In genomic region chr16:12089492-12090161, GRCh38 we compare ENCODE assay signal across 9 cellular contexts.
DNase-seq lines count a peak whose midpoint lies in the region; ATAC-seq and TF ChIP-seq lines count a peak whose summit lies in the region.
"Had no signal": no experiment of that assay in that cellular context is flagged by ENCODE, and none has a peak within 500 bp of the region (broad histone marks: within the 10 kb centered on the region; RNA-seq: fewer than 3 reads in every experiment).

No MANE protein-coding gene starts in this region.

- no peak overlapping the region for H2BK120ac ChIP-seq in trophoblast cell (ENCODE audit: insufficient read depth, low read length, poor library complexity)

- H2AFZ ChIP-seq in trophoblast cell (ENCODE audit: insufficient read depth, low read length, poor library complexity): no peak overlapping the region

- no peak overlapping the region for H2BK12ac ChIP-seq in trophoblast cell (ENCODE audit: low read length)

- no peaks in the 10 kb centered on the region for H3K79me2 ChIP-seq in trophoblast cell (ENCODE audit: control insufficient read depth, insufficient read depth, low read length, poor library complexity)

- no peak overlapping the region for H3K4ac ChIP-seq in trophoblast cell (ENCODE audit: low read depth, low read length)

- no peaks in the 10 kb centered on the region for H3K27me3 ChIP-seq in trophoblast cell (ENCODE audit: insufficient read depth, low read length)
- H3K27me3 ChIP-seq: SJSA1 had no signal

- no peak overlapping the region for H2AK5ac ChIP-seq in trophoblast cell (ENCODE audit: low read length)

- H3K27ac Mint-ChIP-seq in activated T-cell treated with anti-CD3 and anti-CD28 coated beads, Interleukin-2, amount 50 U/mL, for 72 hours: peak overlapping the region; percentile 52
- H3K27ac Mint-ChIP-seq in glutamatergic neuron (ENCODE audit: unreplicated experiment): no peak overlapping the region

- H3K27ac ChIP-seq in trophoblast cell (ENCODE audit: low read depth, low read length): no peak overlapping the region
- H3K27ac ChIP-seq: SJSA1 had no signal

- H2BK5ac ChIP-seq in trophoblast cell (ENCODE audit: low read depth, low read length, poor library complexity): no peak overlapping the region

- H3K36me3 Mint-ChIP-seq in activated T-cell treated with anti-CD3 and anti-CD28 coated beads, Interleukin-2, amount 50 U/mL, for 72 hours (ENCODE audit: insufficient read depth in 2 of 2): no peaks in the 10 kb centered on the region
- H3K36me3 Mint-ChIP-seq in glutamatergic neuron (ENCODE audit: unreplicated experiment): no peaks in the 10 kb centered on the region

- DNase-seq in HT1080 (ENCODE audit: low read depth): peak; percentile 51
- DNase-seq in activated T-cell treated with anti-CD3 and anti-CD28 coated beads, Interleukin-2, amount 50 U/mL, for 72 hours: peak; percentile 49 to 66
- peak; percentile 28 for DNase-seq in glutamatergic neuron
- DNase-seq in trophoblast cell: no peak
- no peak for DNase-seq in NCI-H1417 (lab: John Stamatoyannopoulos, UW)

- no peaks in the 10 kb centered on the region for H3K36me3 ChIP-seq in trophoblast cell (ENCODE audit: control insufficient read depth in 1 of 2, insufficient read depth in 2 of 2, low read length in 2 of 2)
- H3K36me3 ChIP-seq: SJSA1 had no signal

- no peak overlapping the region for H3K18ac ChIP-seq in trophoblast cell (ENCODE audit: low read length)

- no peak overlapping the region for H4K91ac ChIP-seq in trophoblast cell (ENCODE audit: low read depth, low read length)

- H3K4me3 ChIP-seq in trophoblast cell (ENCODE audit: low read depth, low read length): peak overlapping the region; percentile 18
- H3K4me3 ChIP-seq: SJSA1 had no signal

- no peaks in the 10 kb centered on the region for H3K9me3 ChIP-seq in trophoblast cell (ENCODE audit: insufficient read depth, low read depth, low read length)
- H3K9me3 ChIP-seq: SJSA1 had no signal

- no peak overlapping the region for H4K12ac ChIP-seq in trophoblast cell (ENCODE audit: low read depth, low read length)

- H3K9me3 Mint-ChIP-seq in activated T-cell treated with anti-CD3 and anti-CD28 coated beads, Interleukin-2, amount 50 U/mL, for 72 hours: no peaks in the 10 kb centered on the region
- no peaks in the 10 kb centered on the region for H3K9me3 Mint-ChIP-seq in glutamatergic neuron (ENCODE audit: unreplicated experiment)

- no CpG with 5 or more reads among the region's 24 CpGs for WGBS in trophoblast cell (ENCODE audit: extremely low coverage, insufficient coverage, insufficient read length)

- peaks cover 10 to 13% of the 10 kb centered on the region in 2 experiments for H3K4me1 ChIP-seq in trophoblast cell (ENCODE audit: control insufficient read depth in 1 of 2, insufficient read depth in 2 of 2, low read length in 2 of 2)

- no peak overlapping the region for H3K9ac ChIP-seq in trophoblast cell (ENCODE audit: low read length)

- peak; percentile 72 for ATAC-seq in GM18907 (IDR thresholded peaks at IDR 0.05; ENCODE audit: unreplicated experiment)
- ATAC-seq in activated T-cell treated with anti-CD3 and anti-CD28 coated beads, Interleukin-2, amount 50 U/mL, for 72 hours (replicated peaks in 1 of 2): peak; percentile 91 to 96
- no peak for ATAC-seq in GM19324 (IDR thresholded peaks at IDR 0.05; ENCODE audit: low FRiP score, unreplicated experiment)
- no peak for ATAC-seq in HG03520 (IDR thresholded peaks at IDR 0.05; ENCODE audit: unreplicated experiment)

- peak overlapping the region; percentile 80 to 85 for H3K4me3 Mint-ChIP-seq in activated T-cell treated with anti-CD3 and anti-CD28 coated beads, Interleukin-2, amount 50 U/mL, for 72 hours
- H3K4me3 Mint-ChIP-seq in glutamatergic neuron (ENCODE audit: unreplicated experiment): peak overlapping the region; percentile 50

- H3K14ac ChIP-seq in trophoblast cell (ENCODE audit: low read length): no peak overlapping the region

- H3K4me2 ChIP-seq in trophoblast cell (ENCODE audit: low read length): peak overlapping the region; percentile 53

- peaks cover 33% of the 10 kb centered on the region for H3K4me1 Mint-ChIP-seq in activated T-cell treated with anti-CD3 and anti-CD28 coated beads, Interleukin-2, amount 50 U/mL, for 72 hours (ENCODE audit: low read depth)
- H3K4me1 Mint-ChIP-seq in glutamatergic neuron (ENCODE audit: low read depth, unreplicated experiment): peaks cover 17% of the 10 kb centered on the region

- no peaks in the 10 kb centered on the region for H3K79me1 ChIP-seq in trophoblast cell (ENCODE audit: low read length)

- no peaks in the 10 kb centered on the region for H3K27me3 Mint-ChIP-seq in activated T-cell treated with anti-CD3 and anti-CD28 coated beads, Interleukin-2, amount 50 U/mL, for 72 hours (ENCODE audit: low read depth)
- peaks cover 2% of the 10 kb centered on the region for H3K27me3 Mint-ChIP-seq in glutamatergic neuron (ENCODE audit: unreplicated experiment)

- H4K8ac ChIP-seq in trophoblast cell (ENCODE audit: low read depth, low read length): no peak overlapping the region

- H3K23ac ChIP-seq in trophoblast cell (ENCODE audit: low read length): no peak overlapping the region

- no peak for TF ChIP-seq CTCF in glutamatergic neuron (IDR thresholded peaks at IDR 0.05; ENCODE audit: partially characterized antibody, unreplicated experiment)

Comparison
In these comparisons a context has a peak if more than half of its experiments do, and no peak if none do; other contexts are left out.
1. ATAC-seq: peak in GM18907 (single experiment) and activated T-cell treated with anti-CD3 and anti-CD28 coated beads, Interleukin-2, amount 50 U/mL, for 72 hours (2 of 2); none in GM19324 (single experiment) and HG03520 (single experiment).
2. DNase-seq: peak in HT1080 (single experiment), activated T-cell treated with anti-CD3 and anti-CD28 coated beads, Interleukin-2, amount 50 U/mL, for 72 hours (2 of 2) and glutamatergic neuron (single experiment); none in trophoblast cell (0 of 2) and NCI-H1417 (0 of 3).